Comparison of ENCODE assay signal across 3 cellular contexts in genomic region chr15:30376375-30377081, GRCh38. TPM values are rescaled to one million over a fixed set of nuclear protein-coding genes. Genes with fewer than 3 reads are reported as not detected.
"Had no signal": no experiment of that assay in that cellular context is flagged by ENCODE, and none has a peak within 500 bp of the region (broad histone marks: within the 10 kb centered on the region; RNA-seq: fewer than 3 reads in every experiment).

No MANE protein-coding gene starts in this region.

RNA-seq across cellular contexts. Expression of gene CHRFAM7A, which starts 16.8 kb away (rescaled TPM):
- total RNA-seq: GM23248, HFFc6 had no signal
- polyA plus RNA-seq: GM23248, IgD-negative memory B cell had no signal
